Comparison of ENCODE assay signal across 13 cellular contexts in the genomic region with DNA sequence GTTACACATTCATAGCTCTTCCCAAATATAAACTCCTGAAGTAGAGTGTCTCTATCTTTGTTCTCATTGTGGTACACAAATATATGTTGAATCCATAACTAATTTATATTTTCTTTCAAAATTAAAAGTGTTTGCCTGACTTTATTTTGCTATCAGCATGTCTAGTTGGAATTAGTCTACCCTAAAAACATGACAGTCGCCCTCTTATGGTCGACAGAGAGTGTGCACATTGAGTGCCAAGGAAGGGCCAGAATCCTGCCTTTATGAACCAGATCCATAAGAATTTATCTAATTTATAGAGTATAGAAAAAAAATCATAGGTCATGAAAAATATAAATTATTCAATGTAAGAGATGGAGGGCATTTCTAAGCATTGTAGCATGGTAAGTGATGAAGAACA. TPM values are rescaled to one million over a fixed set of nuclear protein-coding genes. Genes with fewer than 3 reads are reported as not detected.
DNase-seq lines count a peak whose midpoint lies in the region; ATAC-seq, FAIRE-seq and TF ChIP-seq lines count a peak whose summit lies in the region.
"Had no signal": no experiment of that assay in that cellular context is flagged by ENCODE, and none has a peak within 500 bp of the region (broad histone marks: within the 10 kb centered on the region; RNA-seq: fewer than 3 reads in every experiment).

No MANE protein-coding gene starts in this region.

- intact Hi-C loops in IMR-90 (cut with micrococcal nuclease) (no loop called here), K562 (cut with micrococcal nuclease) (no loop called here), psoas muscle (cut with DNase I) (no loop called here), Right ventricle myocardium superior (cut with DNase I) (no loop called here)

- TF ChIP-seq CTCF in SK-N-SH (IDR thresholded peaks at IDR 0.05) (peak; percentile 58), IMR-90 (conservative IDR thresholded peaks at IDR 0.05; ENCODE audit: low read depth, low read length) (no peak; the same call in 1 of the 2 replicates), K562 (IDR thresholded peaks at IDR 0.05 in 2 of 3, conservative IDR thresholded peaks at IDR 0.05 in 1 of 3; ENCODE audit: insufficient read depth in 2 of 3, low read depth in 1 of 3, low read length in 3 of 3) (peak; percentile 35 to 41 (median 38); a peak in 5 of 6 replicates), type B pancreatic cell (conservative IDR thresholded peaks at IDR 0.05) (peak; percentile 66), psoas muscle (IDR thresholded peaks at IDR 0.05) (no peak)

- no peak overlapping the region for H2AK5ac ChIP-seq in IMR-90 (ENCODE audit: low read depth, low read length)

- no peaks in the 10 kb centered on the region for H3K4me1 ChIP-seq in SK-N-SH (ENCODE audit: control insufficient read depth in 1 of 2, insufficient read depth in 2 of 2, low read depth in 1 of 2, low read length in 1 of 2)
- no peaks in the 10 kb centered on the region for H3K4me1 ChIP-seq in IMR-90 (ENCODE audit: control insufficient read depth, insufficient read depth, low read length)
- no peaks in the 10 kb centered on the region for H3K4me1 ChIP-seq in K562 (replicated peaks in 1 of 2; ENCODE audit: control insufficient read depth in 2 of 2, insufficient read depth in 2 of 2, low read length in 2 of 2)
- H3K4me1 ChIP-seq in psoas muscle, result no peaks in the 10 kb centered on the region
- H3K4me1 ChIP-seq: uterus had no signal

- H3K4me3 ChIP-seq in SK-N-SH (ENCODE audit: low read depth in 2 of 2, low read length in 1 of 2) (no peak overlapping the region), IMR-90 (ENCODE audit: insufficient read depth, low read depth, low read length) (no peak overlapping the region), K562 (no peak overlapping the region), psoas muscle (no peak overlapping the region)
- H3K4me3 ChIP-seq: ovary, uterus had no signal

- H3K4ac ChIP-seq in IMR-90 (ENCODE audit: low read depth, low read length), result no peak overlapping the region

- H3K23ac ChIP-seq in IMR-90 (ENCODE audit: low read depth, low read length), result no peak overlapping the region

- no peak overlapping the region for H2AFZ ChIP-seq in SK-N-SH (ENCODE audit: low read depth)
- no peak overlapping the region for H2AFZ ChIP-seq in IMR-90 (replicated peaks; ENCODE audit: low read length, poor library complexity)
- no peak overlapping the region for H2AFZ ChIP-seq in K562 (ENCODE audit: low read depth, low read length)

- no peaks in the 10 kb centered on the region for H3F3A ChIP-seq in SK-N-SH (replicated peaks; ENCODE audit: insufficient read depth)

- no peaks in the 10 kb centered on the region for H3K9me3 Mint-ChIP-seq in type B pancreatic cell

- H3K9me3 ChIP-seq in SK-N-SH (no peaks in the 10 kb centered on the region), IMR-90 (ENCODE audit: control insufficient read depth, insufficient read depth, low read length) (no peaks in the 10 kb centered on the region), K562 (replicated peaks; ENCODE audit: control insufficient read depth, insufficient read depth, low read depth, low read length) (no peaks in the 10 kb centered on the region), psoas muscle (no peaks in the 10 kb centered on the region)
- H3K9me3 ChIP-seq: ovary, uterus had no signal

- no peak for TF ChIP-seq RAD21 in SK-N-SH (IDR thresholded peaks at IDR 0.05; ENCODE audit: low read length)
- no peak for TF ChIP-seq RAD21 in IMR-90 (IDR thresholded peaks at IDR 0.05; ENCODE audit: low read length)
- peak in 1 of 2 experiments; percentile 25; a peak in 1 of 4 replicates for TF ChIP-seq RAD21 in K562 (CRISPR knock-in tag; conservative IDR thresholded peaks at IDR 0.05 in 1 of 2, IDR thresholded peaks at IDR 0.05 in 1 of 2)

- POLR2A ChIA-PET in SK-N-SH (lab: Yijun Ruan, JAX) (no interaction called here), IMR-90 (lab: Charles Lee; ENCODE audit: unreplicated experiment) (no interaction called here), K562 (lab: Yijun Ruan, JAX) (no interaction called here)

- no peak for TF ChIP-seq EP300 in SK-N-SH (IDR thresholded peaks at IDR 0.05; ENCODE audit: borderline replicate concordance in 1 of 2, low read depth in 1 of 2, low read length in 1 of 2)
- no peak for TF ChIP-seq EP300 in K562 (IDR thresholded peaks at IDR 0.05; ENCODE audit: low read length)

- no peak overlapping the region for H2BK120ac ChIP-seq in IMR-90 (ENCODE audit: low read depth, low read length)

- H4K91ac ChIP-seq in IMR-90 (ENCODE audit: insufficient read depth, low read depth, low read length), result no peak overlapping the region

- no peaks in the 10 kb centered on the region for H3K79me1 ChIP-seq in IMR-90 (ENCODE audit: low read depth in 1 of 2, low read length in 2 of 2)

- H3K9ac ChIP-seq in SK-N-SH (no peak overlapping the region), IMR-90 (ENCODE audit: low read depth, low read length) (no peak overlapping the region), K562 (ENCODE audit: insufficient read depth in 1 of 2, low read depth in 2 of 2, low read length in 2 of 2) (no peak overlapping the region)

- no peak overlapping the region for H3K4me3 Mint-ChIP-seq in type B pancreatic cell
- H3K4me3 Mint-ChIP-seq: activated CD4-positive, alpha-beta T cell treated with anti-CD3 and anti-CD28 coated beads for 36 hours; activated naive CD8-positive, alpha-beta T cell had no signal

- no peaks in the 10 kb centered on the region for H4K20me1 ChIP-seq in SK-N-SH (ENCODE audit: insufficient read depth)
- no peaks in the 10 kb centered on the region for H4K20me1 ChIP-seq in IMR-90 (ENCODE audit: insufficient read depth, low read length)
- H4K20me1 ChIP-seq in K562 (replicated peaks; ENCODE audit: control insufficient read depth, insufficient read depth, low read length), result no peaks in the 10 kb centered on the region

- BruUV-seq in IMR-90 (replicated peaks; lab: Mats Ljungman, UMichigan), result no TSS peak
- no TSS peak for BruUV-seq in K562 (replicated peaks; lab: Mats Ljungman, UMichigan)

- TF ChIP-seq POLR2A in IMR-90 (IDR thresholded peaks at IDR 0.05; ENCODE audit: low read depth, low read length) (no peak), K562 (conservative IDR thresholded peaks at IDR 0.05) (no peak)

- H3K4me1 Mint-ChIP-seq in type B pancreatic cell (ENCODE audit: unreplicated experiment), result no peaks in the 10 kb centered on the region
- H3K4me1 Mint-ChIP-seq: activated CD4-positive, alpha-beta T cell treated with anti-CD3 and anti-CD28 coated beads for 36 hours had no signal

- no peak overlapping the region for H3K14ac ChIP-seq in IMR-90 (replicated peaks; ENCODE audit: low read depth, low read length)

- dilution Hi-C loops in IMR-90 (cut with HindIII; ENCODE audit: low sequenced_read_pairs, unreplicated experiment), result no loop called here

- 1% methylated on average over 2 of the region's 2 CpGs for WGBS in SK-N-SH (ENCODE audit: low lambda C conversion rate)
- WGBS in IMR-90 (ENCODE audit: extremely low coverage in 2 of 2, insufficient read length in 1 of 2), 2 experiments, result no CpG with 5 or more reads among the region's 2 CpGs
- 0% methylated on average over 2 of the region's 2 CpGs for WGBS in K562 (ENCODE audit: insufficient coverage, low coverage, missing lambda C conversion rate)
- 14 to 21% (median 15%) methylated on average over 2 of the region's 2 CpGs for WGBS in psoas muscle, 3 donors

- FAIRE-seq in K562 (lab: Jason Lieb, UNC), result no peak
- FAIRE-seq: GM18507 had no signal

- no peak overlapping the region for H3K27ac Mint-ChIP-seq in type B pancreatic cell
- H3K27ac Mint-ChIP-seq: activated CD4-positive, alpha-beta T cell treated with anti-CD3 and anti-CD28 coated beads for 36 hours; activated naive CD8-positive, alpha-beta T cell had no signal

- ATAC-seq in SK-N-SH treated with all-trans-retinoic acid at 6 μM for 48 hours (no peak; the same call in 2 of the 3 replicates), IMR-90 (ENCODE audit: low read depth) (no peak), K562 (peak; percentile 62; the same call in 2 of the 3 replicates), psoas muscle (no peak), Right ventricle myocardium superior (ENCODE audit: poor library complexity) (no peak)
- ATAC-seq: activated CD4-positive, alpha-beta T cell treated with anti-CD3 and anti-CD28 coated beads for 36 hours had no signal

- CTCF ChIA-PET in SK-N-SH (lab: Yijun Ruan, JAX), result no interaction called here
- CTCF ChIA-PET in IMR-90 (lab: Yijun Ruan, JAX), result no interaction called here
- CTCF ChIA-PET in K562 (lab: Yijun Ruan, JAX; ENCODE audit: low intra/inter-chr PET ratio), result interaction anchor here (1.1 kb wide), 1 partner anchor 138 kb away, joined by 3 read pairs; no protein-coding TSS in a partner anchor

- H3K27ac ChIP-seq in SK-N-SH (ENCODE audit: low read depth in 2 of 2, low read length in 1 of 2) (no peak overlapping the region), IMR-90 (ENCODE audit: insufficient read depth, low read length) (no peak overlapping the region), K562 (ENCODE audit: extremely low read depth, low read depth, low read length) (no peak overlapping the region), psoas muscle (no peak overlapping the region)
- H3K27ac ChIP-seq: ovary, uterus had no signal

- H3K18ac ChIP-seq in IMR-90 (ENCODE audit: low read depth, low read length), result no peak overlapping the region

- H3K4me2 ChIP-seq in SK-N-SH, result no peak overlapping the region
- no peak overlapping the region for H3K4me2 ChIP-seq in IMR-90 (ENCODE audit: low read depth, low read length)
- H3K4me2 ChIP-seq in K562 (ENCODE audit: insufficient read depth, low read length), result no peak overlapping the region

- H2BK20ac ChIP-seq in IMR-90 (ENCODE audit: low read depth, low read length), result no peak overlapping the region

- H3K79me2 ChIP-seq in SK-N-SH (ENCODE audit: insufficient read depth) (no peaks in the 10 kb centered on the region), K562 (ENCODE audit: control insufficient read depth, insufficient read depth, low read length) (no peaks in the 10 kb centered on the region)

- H3K27me3 ChIP-seq in SK-N-SH (ENCODE audit: insufficient read depth) (no peaks in the 10 kb centered on the region), IMR-90 (ENCODE audit: control insufficient read depth, insufficient read depth, low read length) (no peaks in the 10 kb centered on the region), K562 (ENCODE audit: control insufficient read depth in 2 of 2, insufficient read depth in 2 of 2, low read length in 2 of 2) (no peaks in the 10 kb centered on the region), psoas muscle (ENCODE audit: insufficient read depth in 3 of 3, low read length in 2 of 3) (peaks cover 0 to 2% (median 0%) of the 10 kb centered on the region in 3 donors)
- H3K27me3 ChIP-seq: ovary, uterus had no signal

- in situ Hi-C loops in IMR-90 (cut with MboI; ENCODE audit: low sequenced_read_pairs), result no loop called here
- in situ Hi-C loops in K562 (cut with MboI), result no loop called here

- H2BK15ac ChIP-seq in IMR-90 (ENCODE audit: low read depth, low read length), result no peak overlapping the region

- no peak overlapping the region for H4K5ac ChIP-seq in IMR-90 (ENCODE audit: low read depth, low read length)

- H3K27me3 Mint-ChIP-seq in type B pancreatic cell, result peaks cover 4% of the 10 kb centered on the region
- H3K27me3 Mint-ChIP-seq: activated CD4-positive, alpha-beta T cell treated with anti-CD3 and anti-CD28 coated beads for 36 hours; activated naive CD8-positive, alpha-beta T cell had no signal

- no peaks in the 10 kb centered on the region for H3K9me2 ChIP-seq in SK-N-SH

- no peak overlapping the region for H2AK9ac ChIP-seq in IMR-90 (replicated peaks; ENCODE audit: low read depth, low read length, poor library complexity)

- no peaks in the 10 kb centered on the region for H3K36me3 Mint-ChIP-seq in type B pancreatic cell
- H3K36me3 Mint-ChIP-seq: activated naive CD8-positive, alpha-beta T cell had no signal

- no peaks in the 10 kb centered on the region for H3K36me3 ChIP-seq in SK-N-SH (replicated peaks in 1 of 2; ENCODE audit: control insufficient read depth in 1 of 2, insufficient read depth in 2 of 2, low read length in 1 of 2)
- no peaks in the 10 kb centered on the region for H3K36me3 ChIP-seq in IMR-90 (ENCODE audit: control insufficient read depth, insufficient read depth, low read length)
- H3K36me3 ChIP-seq in K562 (ENCODE audit: control insufficient read depth, insufficient read depth, low read length), result no peaks in the 10 kb centered on the region
- no peaks in the 10 kb centered on the region for H3K36me3 ChIP-seq in psoas muscle (ENCODE audit: insufficient read depth in 1 of 2, low read depth in 1 of 2)
- H3K36me3 ChIP-seq: ovary, uterus had no signal

- no peak overlapping the region for H3K56ac ChIP-seq in IMR-90 (ENCODE audit: extremely low read depth, insufficient read depth, low read length)

- DNase-seq in SK-N-SH (peak; percentile 0), IMR-90 (peak; percentile 0), K562 (ENCODE audit: extremely low read depth in 1 of 4, low spot score in 3 of 4) (peak; percentile 11 to 27 (median 14)), type B pancreatic cell (ENCODE audit: extremely low spot score, unreplicated experiment) (no peak), NCI-H1105 treated with DMSO at 0.1 percent for 48 hours (lab: John Stamatoyannopoulos, UW) (no peak), psoas muscle (no peak), Right ventricle myocardium superior (no peak)
- DNase-seq: activated CD4-positive, alpha-beta T cell treated with anti-CD3 and anti-CD28 coated beads for 36 hours; ovary; uterus had no signal

- H2BK5ac ChIP-seq in IMR-90 (ENCODE audit: low read depth, low read length, poor library complexity, severe bottlenecking), result no peak overlapping the region

- H4K8ac ChIP-seq in IMR-90 (ENCODE audit: low read depth in 2 of 2, low read length in 2 of 2), result no peak overlapping the region

- H3K9me1 ChIP-seq in IMR-90 (ENCODE audit: insufficient read depth, low read length) (no peaks in the 10 kb centered on the region), K562 (ENCODE audit: control insufficient read depth, insufficient read depth, low read length) (no peaks in the 10 kb centered on the region)

RNA-seq across cellular contexts. Expression of gene DEFB112, which starts 12.3 kb away (rescaled TPM):
- polyA plus RNA-seq in SK-N-SH (2012; rRNA removed), result not detected in 2 replicates
- not detected in 2 replicates for polyA plus RNA-seq in SK-N-SH (2012; cell fraction: cytosol; rRNA removed)
- not detected in 2 replicates for polyA plus RNA-seq in SK-N-SH (2012; cell fraction: nucleus; rRNA removed)
- total RNA-seq in IMR-90 (2012; rRNA removed), result not detected in 2 replicates
- not detected in 2 replicates for polyA plus RNA-seq in IMR-90 (2012; rRNA removed)
- not detected in 2 replicates for polyA plus RNA-seq in IMR-90 (2012; cell fraction: cytosol; rRNA removed)
- not detected in 2 replicates for polyA plus RNA-seq in IMR-90 (2012; cell fraction: nucleus; rRNA removed; ENCODE audit: low replicate concordance)
- total RNA-seq in K562 (2011; cell fraction: chromatin; rRNA removed; ENCODE audit: low replicate concordance), result not detected in 2 replicates
- not detected in 2 replicates for total RNA-seq in K562 (2011; cell fraction: nucleolus; rRNA removed)
- not detected in 2 replicates for total RNA-seq in K562 (2011; cell fraction: nucleoplasm; rRNA removed)
- total RNA-seq in K562 (2014; rRNA removed), result not detected in 2 replicates
- total RNA-seq in K562 (2014; rRNA removed; fragmentation: Illumina TruSeq; extraction: Trizol), result not detected in 2 replicates
- total RNA-seq in K562 (2015; rRNA removed; fragmentation: Illumina TruSeq; extraction: Trizol), result not detected in 2 replicates
- not detected in 2 replicates for total RNA-seq in K562 (2021)
- polyA plus RNA-seq in K562 (2011; rRNA removed), result not detected in 2 replicates
- polyA plus RNA-seq in K562 (2011; cell fraction: cytosol; rRNA removed), result not detected in 2 replicates
- not detected in 2 replicates for polyA plus RNA-seq in K562 (2011; cell fraction: nucleus; rRNA removed)
- not detected in 2 replicates for polyA plus RNA-seq in K562 (2012)
- not detected in 2 replicates for polyA plus RNA-seq in K562 (2014; fragmentation: Illumina TruSeq; extraction: Trizol)
- polyA plus RNA-seq in K562 (2014; fragmentation: Nextera tagmentation; extraction: Ambion mirVana), result not detected
- polyA plus RNA-seq in K562 (2014; rRNA removed), result not detected in 2 replicates
- not detected in 2 replicates for polyA minus RNA-seq in K562 (2011; rRNA and poly(A)+ RNA removed)
- not detected in 2 replicates for polyA minus RNA-seq in K562 (2011; cell fraction: cytosol; rRNA and poly(A)+ RNA removed)
- polyA minus RNA-seq in K562 (2011; cell fraction: nucleus; rRNA and poly(A)+ RNA removed), result not detected in 2 replicates
- total RNA-seq in type B pancreatic cell (ENCODE audit: low replicate concordance), result not detected in 2 replicates
- total RNA-seq in psoas muscle, result not detected
- polyA plus RNA-seq in psoas muscle, result not detected
- total RNA-seq in Right ventricle myocardium superior, result not detected
- total RNA-seq: activated CD4-positive, alpha-beta T cell treated with anti-CD3 and anti-CD28 coated beads for 36 hours; ovary; uterus had no signal
- polyA plus RNA-seq: ovary had no signal

RNA-seq across cellular contexts. Expression of gene DEFB110, which starts 40.3 kb away (rescaled TPM):
- polyA plus RNA-seq in SK-N-SH (2012; rRNA removed) (not detected in 2 replicates), IMR-90 (2012; rRNA removed) (not detected in 2 replicates), K562 (2011; rRNA removed) (not detected in 2 replicates), K562 (2014; fragmentation: Illumina TruSeq; extraction: Trizol) (not detected in 2 replicates), K562 (2014; fragmentation: Nextera tagmentation; extraction: Ambion mirVana) (not detected), K562 (2014; rRNA removed) (not detected in 2 replicates), psoas muscle (not detected)
- not detected in 2 replicates for polyA plus RNA-seq in SK-N-SH (2012; cell fraction: cytosol; rRNA removed)
- polyA plus RNA-seq in SK-N-SH (2012; cell fraction: nucleus; rRNA removed), result not detected in 2 replicates
- total RNA-seq in IMR-90 (2012; rRNA removed) (not detected in 2 replicates), K562 (2014; rRNA removed) (not detected in 2 replicates), K562 (2014; rRNA removed; fragmentation: Illumina TruSeq; extraction: Trizol) (not detected in 2 replicates), K562 (2015; rRNA removed; fragmentation: Illumina TruSeq; extraction: Trizol) (not detected in 2 replicates), K562 (2021) (not detected in 2 replicates), type B pancreatic cell (ENCODE audit: low replicate concordance) (not detected in 2 replicates), psoas muscle (not detected), Right ventricle myocardium superior (not detected)
- not detected in 2 replicates for polyA plus RNA-seq in IMR-90 (2012; cell fraction: cytosol; rRNA removed)
- polyA plus RNA-seq in IMR-90 (2012; cell fraction: nucleus; rRNA removed; ENCODE audit: low replicate concordance), result not detected in 2 replicates
- total RNA-seq in K562 (2011; cell fraction: chromatin; rRNA removed; ENCODE audit: low replicate concordance), result not detected in 2 replicates
- total RNA-seq in K562 (2011; cell fraction: nucleolus; rRNA removed), result not detected in 2 replicates
- total RNA-seq in K562 (2011; cell fraction: nucleoplasm; rRNA removed), result not detected in 2 replicates
- polyA plus RNA-seq in K562 (2011; cell fraction: cytosol; rRNA removed), result not detected in 2 replicates
- polyA plus RNA-seq in K562 (2011; cell fraction: nucleus; rRNA removed), result not detected in 2 replicates
- polyA plus RNA-seq in K562 (2012), result not detected in 2 replicates
- not detected in 2 replicates for polyA minus RNA-seq in K562 (2011; rRNA and poly(A)+ RNA removed)
- polyA minus RNA-seq in K562 (2011; cell fraction: cytosol; rRNA and poly(A)+ RNA removed), result not detected in 2 replicates
- not detected in 2 replicates for polyA minus RNA-seq in K562 (2011; cell fraction: nucleus; rRNA and poly(A)+ RNA removed)
- total RNA-seq: activated CD4-positive, alpha-beta T cell treated with anti-CD3 and anti-CD28 coated beads for 36 hours; ovary; uterus had no signal
- polyA plus RNA-seq: ovary had no signal

Comparison
In these comparisons a context has a peak if more than half of its experiments do, and no peak if none do; other contexts are left out.
1. DNase-seq: peak in SK-N-SH (single experiment), IMR-90 (single experiment) and K562 (4 of 4); none in type B pancreatic cell (single experiment), NCI-H1105 treated with DMSO at 0.1 percent for 48 hours (single experiment), psoas muscle (0 of 2) and Right ventricle myocardium superior (single experiment).
2. CTCF ChIP-seq: peak in SK-N-SH (single experiment), K562 (3 of 3) and type B pancreatic cell (single experiment); none in IMR-90 (single experiment) and psoas muscle (single experiment).
3. Of the 27 proteins assayed by ChIP-seq in both K562 and SK-N-SH: peak only in K562: none; only in SK-N-SH: none; in both: CTCF; in neither: 25; mixed calls (peak in some experiments, not most) for 1.